In the genomic region with DNA sequence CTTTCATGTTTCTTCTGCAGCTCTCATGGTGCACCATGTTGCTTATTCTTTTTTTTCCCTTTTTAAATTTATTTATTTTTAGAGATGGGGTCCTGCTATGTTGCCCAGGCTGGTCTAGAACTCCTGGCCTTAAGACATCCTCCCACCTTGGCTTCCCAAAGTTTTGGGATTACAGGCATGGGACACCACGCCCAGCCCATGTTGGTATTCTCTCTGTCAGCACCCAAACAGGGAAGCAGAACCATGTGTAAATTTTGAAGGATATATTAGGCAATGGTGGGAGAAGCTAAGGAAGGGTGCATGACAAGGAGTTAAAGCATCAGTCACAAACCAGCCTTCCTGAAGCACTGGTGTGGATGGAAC, we compare ENCODE assay signal across 22 cellular contexts. TPM values are rescaled to one million over a fixed set of nuclear protein-coding genes. Genes with fewer than 3 reads are reported as not detected.
A peak's percentile ranks its signal among the peaks of the same experiment; 100 is the strongest.
DNase-seq lines count a peak whose midpoint lies in the region; ATAC-seq, FAIRE-seq and TF ChIP-seq lines count a peak whose summit lies in the region.
"Had no signal": no experiment of that assay in that cellular context is flagged by ENCODE, and none has a peak within 500 bp of the region (broad histone marks: within the 10 kb centered on the region; RNA-seq: fewer than 3 reads in every experiment).

No MANE protein-coding gene starts in this region.

- peak overlapping the region; percentile 86 for H3K27ac Mint-ChIP-seq in chondrocyte (ENCODE audit: unreplicated experiment)
- H3K27ac Mint-ChIP-seq in neural crest cell (ENCODE audit: unreplicated experiment), result peak overlapping the region; percentile 84

- H3K4me3 Mint-ChIP-seq in chondrocyte (ENCODE audit: unreplicated experiment), result no peak overlapping the region
- H3K4me3 Mint-ChIP-seq in neural crest cell, result no peak overlapping the region
- H3K4me3 Mint-ChIP-seq: CD4-positive, CD25-positive, alpha-beta regulatory T cell had no signal

- no peak overlapping the region for H3K4me3 ChIP-seq in left ventricle myocardium inferior
- no peak overlapping the region for H3K4me3 ChIP-seq in tibial artery
- H3K4me3 ChIP-seq: MG63 had no signal

- DNase-seq in left ventricle myocardium inferior (no peak), left cardiac atrium (no peak), chondrocyte (ENCODE audit: low spot score) (no peak), neural crest cell (ENCODE audit: low read depth, low spot score) (no peak), tibial artery (peak in 1 of 2 donors; percentile 4), frontal cortex (ENCODE audit: low spot score in 2 of 2) (no peak), NCI-H1930 (lab: John Stamatoyannopoulos, UW) (no peak)
- DNase-seq: CD4-positive, CD25-positive, alpha-beta regulatory T cell; DMS153; DND-41; H7; KBM-7; MG63; NCI-H1105 treated with DMSO at 0.1 percent for 48 hours; NCI-H146; NCI-H2029 treated with DMSO at 0.1 percent for 48 hours; NCI-H446 treated with DMSO at 0.1 percent for 48 hours; NCI-H526 treated with DMSO at 0.1 percent for 48 hours; Right ventricle myocardium superior; RPMI8226 had no signal

- ATAC-seq in left cardiac atrium (no peak), HG03460 (IDR thresholded peaks at IDR 0.05; ENCODE audit: unreplicated experiment) (no peak)

- intact Hi-C loops in left ventricle myocardium inferior (cut with micrococcal nuclease), result loop anchor here (10.0 kb wide), 1 partner anchor 72 kb away; no protein-coding TSS in a partner anchor
- intact Hi-C loops in left cardiac atrium (cut with DNase I), result loop anchor here in 1 of 2 donors (5.0 kb wide), 1 partner anchor 75 kb away; no protein-coding TSS in a partner anchor
- intact Hi-C loops in tibial artery (cut with DNase I; ENCODE audit: low total_unique reads), result no loop called here

- H3K36me3 ChIP-seq in left ventricle myocardium inferior, result no peaks in the 10 kb centered on the region
- no peaks in the 10 kb centered on the region for H3K36me3 ChIP-seq in tibial artery
- H3K36me3 ChIP-seq: MG63 had no signal

- H3K27me3 ChIP-seq in left ventricle myocardium inferior (ENCODE audit: low read depth) (no peaks in the 10 kb centered on the region), tibial artery (no peaks in the 10 kb centered on the region)
- H3K27me3 ChIP-seq: MG63 had no signal

- H3K27ac ChIP-seq in left ventricle myocardium inferior (replicated peaks) (peak overlapping the region; percentile 18), tibial artery (peak overlapping the region; percentile 57 to 62)

- H3K9me3 Mint-ChIP-seq in chondrocyte (ENCODE audit: low read depth) (no peaks in the 10 kb centered on the region), neural crest cell (no peaks in the 10 kb centered on the region)

- TF ChIP-seq CTCF in left ventricle myocardium inferior (IDR thresholded peaks at IDR 0.05; ENCODE audit: borderline replicate concordance) (no peak), chondrocyte (IDR thresholded peaks at IDR 0.05) (no peak), neural crest cell (conservative IDR thresholded peaks at IDR 0.05) (no peak), tibial artery (IDR thresholded peaks at IDR 0.05) (no peak)

- no peak for FAIRE-seq in frontal cortex (lab: Jason Lieb, UNC)
- FAIRE-seq: GM12892 had no signal

- H3K36me3 Mint-ChIP-seq in chondrocyte (ENCODE audit: low read depth) (no peaks in the 10 kb centered on the region), neural crest cell (ENCODE audit: low read depth) (no peaks in the 10 kb centered on the region)
- H3K36me3 Mint-ChIP-seq: CD4-positive, CD25-positive, alpha-beta regulatory T cell had no signal

- H3K27me3 Mint-ChIP-seq in chondrocyte (ENCODE audit: low read depth) (no peaks in the 10 kb centered on the region), neural crest cell (ENCODE audit: low read depth) (no peaks in the 10 kb centered on the region)

- H3K4me1 ChIP-seq in left ventricle myocardium inferior (peaks cover 65% of the 10 kb centered on the region), tibial artery (peaks cover 0 to 73% (median 54%) of the 10 kb centered on the region in 4 donors)

- peaks cover 58% of the 10 kb centered on the region for H3K4me1 Mint-ChIP-seq in chondrocyte (ENCODE audit: low read depth)
- H3K4me1 Mint-ChIP-seq in neural crest cell, result no peaks in the 10 kb centered on the region
- H3K4me1 Mint-ChIP-seq: CD4-positive, CD25-positive, alpha-beta regulatory T cell had no signal

- no peaks in the 10 kb centered on the region for H3K9me3 ChIP-seq in left ventricle myocardium inferior (replicated peaks)
- no peaks in the 10 kb centered on the region for H3K9me3 ChIP-seq in tibial artery
- H3K9me3 ChIP-seq: MG63 had no signal

RNA-seq across cellular contexts. Expression of a gene that starts 39.6 kb away (rescaled TPM):
- 78.6 TPM for total RNA-seq in left ventricle myocardium inferior
- total RNA-seq in left cardiac atrium, result 10 to 100 TPM; 73.4 to 79.0 TPM
- 208 to 457 TPM (median 434 TPM) in 3 replicates for total RNA-seq in chondrocyte
- total RNA-seq in neural crest cell, result 179 and 181 TPM in 2 replicates
- total RNA-seq in frontal cortex, result 48.5 TPM
- total RNA-seq: CD4-positive, CD25-positive, alpha-beta regulatory T cell had no signal
